8 cellular contexts compared by ENCODE assay signal in the genomic region with DNA sequence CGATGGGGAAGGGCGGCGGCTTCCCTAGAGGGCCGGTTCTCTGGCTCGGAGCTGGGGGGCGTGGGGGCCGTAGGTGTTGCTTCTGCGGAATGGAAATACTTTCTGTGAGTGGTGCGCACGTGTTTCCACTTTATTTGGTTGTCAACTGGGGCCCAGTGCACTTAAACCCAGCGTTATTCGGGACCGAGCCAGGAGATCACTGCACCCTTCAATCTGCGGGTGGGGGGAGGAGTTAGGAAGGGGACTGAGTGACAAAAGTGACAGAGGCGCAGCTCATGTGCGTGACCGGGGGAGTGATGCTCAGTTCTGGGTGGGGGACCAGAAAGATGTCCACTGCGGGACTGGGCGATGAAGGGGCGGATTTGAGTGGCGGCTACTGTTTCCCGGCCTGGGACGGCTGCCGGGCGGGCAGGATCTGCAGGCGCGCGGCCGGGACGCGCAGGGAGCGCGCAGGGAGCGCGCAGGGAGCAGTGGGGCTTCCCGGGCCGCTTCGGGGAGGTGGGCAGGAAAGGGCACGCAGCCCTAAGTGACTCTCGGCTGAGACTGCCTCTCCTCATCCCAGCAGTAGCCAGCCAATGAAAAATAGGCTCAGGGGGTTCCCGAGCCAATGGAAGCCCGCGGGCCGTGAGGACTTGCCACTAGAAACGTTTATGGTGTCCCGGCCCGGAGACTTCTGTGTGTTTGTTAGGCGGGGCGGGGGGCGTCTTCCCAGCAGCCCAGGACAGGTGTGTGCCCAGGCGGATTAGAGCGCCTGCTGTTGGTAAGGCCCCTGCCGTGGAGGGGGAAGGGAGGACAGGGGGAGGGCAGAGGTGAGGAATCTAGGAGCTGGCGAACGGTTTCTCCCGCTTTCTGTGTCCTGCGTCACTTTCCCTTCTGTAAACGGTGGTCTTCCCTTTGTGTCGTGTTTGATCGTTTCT. TPM values are rescaled to one million over a fixed set of nuclear protein-coding genes. Genes with fewer than 3 reads are reported as not detected.
DNase-seq lines count a peak whose midpoint lies in the region; ATAC-seq and TF ChIP-seq lines count a peak whose summit lies in the region.

No MANE protein-coding gene starts in this region.

- no peak overlapping the region for H3K14ac ChIP-seq in neuronal stem cell (ENCODE audit: low read length)

- CTCF ChIA-PET in PC-3 (lab: Charles Lee) = no interaction called here

- H2BK120ac ChIP-seq in neuronal stem cell (ENCODE audit: low read depth, low read length) = no peak overlapping the region

- H3F3A ChIP-seq in GM23338 (replicated peaks; ENCODE audit: low read depth) (no peaks in the 10 kb centered on the region), PC-3 (ENCODE audit: low read length, unreplicated experiment) (no peaks in the 10 kb centered on the region)

- no peak overlapping the region for H4K8ac ChIP-seq in neuronal stem cell (ENCODE audit: low read depth, low read length)

- H3K27ac ChIP-seq in GM23338 (ENCODE audit: low read depth) = peak overlapping the region; percentile 47; the same call in 1 of the 2 replicates
- H3K27ac ChIP-seq in PC-3 (ENCODE audit: low read length) = peak overlapping the region; percentile 10
- H3K27ac ChIP-seq in neuronal stem cell (replicated peaks; ENCODE audit: low read length) = no peak overlapping the region
- H3K27ac ChIP-seq in tibial artery = peak overlapping the region; percentile 8 to 18

- peak in 1 of 2 experiments; percentile 57; a peak in 2 of 4 replicates for TF ChIP-seq CTCF in GM23338 (conservative IDR thresholded peaks at IDR 0.05; ENCODE audit: low read depth in 2 of 2)
- peak; percentile 19; the same call in 1 of the 2 replicates for TF ChIP-seq CTCF in PC-3 (conservative IDR thresholded peaks at IDR 0.05; ENCODE audit: low read depth, low read length)
- TF ChIP-seq CTCF in tibial artery (IDR thresholded peaks at IDR 0.05) = no peak

- H3K23ac ChIP-seq in neuronal stem cell (ENCODE audit: low read depth, low read length, poor library complexity) = peak overlapping the region; percentile 69

- H3K79me2 ChIP-seq in GM23338 (replicated peaks; ENCODE audit: insufficient read depth) (no peaks in the 10 kb centered on the region), PC-3 (ENCODE audit: low read length) (no peaks in the 10 kb centered on the region)

- H3K4me3 ChIP-seq in GM23338 (peak overlapping the region; percentile 82), PC-3 (ENCODE audit: low read length) (peak overlapping the region; percentile 72), neuronal stem cell (ENCODE audit: low read length in 2 of 2) (peak overlapping the region; percentile 51 to 85), tibial artery (peak overlapping the region; percentile 49 to 56)

- no CpG with 5 or more reads among the region's 60 CpGs for WGBS in neuronal stem cell (ENCODE audit: extremely low coverage in 2 of 2, insufficient read length in 2 of 2, insufficient replicate concordance in 1 of 2), 2 donors

- BruUV-seq in PC-3 (replicated peaks; lab: Mats Ljungman, UMichigan) = no TSS peak

- H2BK15ac ChIP-seq in neuronal stem cell (ENCODE audit: low read length) = no peak overlapping the region

- peak overlapping the region; percentile 84 for H3K18ac ChIP-seq in neuronal stem cell (ENCODE audit: low read length)

- H3K79me1 ChIP-seq in neuronal stem cell (ENCODE audit: low read depth, low read length) = no peaks in the 10 kb centered on the region

- H3K27me3 Mint-ChIP-seq in GM23338 (ENCODE audit: insufficient read depth, low read depth, poor library complexity) = peaks cover 16% of the 10 kb centered on the region

- 0 out of 2 replicates have a peak overlapping the region, but pooled peaks have one; percentile 28 for H3K9ac ChIP-seq in PC-3 (ENCODE audit: low read length)
- H3K9ac ChIP-seq in neuronal stem cell (ENCODE audit: low read depth, low read length, poor library complexity) = peak overlapping the region; percentile 79

- no peak overlapping the region for H4K91ac ChIP-seq in neuronal stem cell (ENCODE audit: low read depth, low read length, poor library complexity)

- H3K27me3 ChIP-seq in GM23338 (ENCODE audit: insufficient read depth) = peaks cover 14% of the 10 kb centered on the region
- H3K27me3 ChIP-seq in PC-3 (ENCODE audit: low read length) = no peaks in the 10 kb centered on the region
- peaks cover 4 to 74% (median 24%) of the 10 kb centered on the region in 3 experiments for H3K27me3 ChIP-seq in neuronal stem cell (ENCODE audit: control insufficient read depth in 3 of 3, insufficient read depth in 3 of 3, low read depth in 1 of 3, low read length in 3 of 3)
- peaks cover 0 to 30% of the 10 kb centered on the region in 2 donors for H3K27me3 ChIP-seq in tibial artery

- peak overlapping the region; percentile 40 for H2AK5ac ChIP-seq in neuronal stem cell (ENCODE audit: low read depth, low read length)

- H3K9me3 Mint-ChIP-seq in GM23338 = no peaks in the 10 kb centered on the region; the same call in 2 of the 3 replicates

- H2BK5ac ChIP-seq in neuronal stem cell (ENCODE audit: low read length) = no peak overlapping the region

- H2BK12ac ChIP-seq in neuronal stem cell (ENCODE audit: low read length) = no peak overlapping the region

- H2AFZ ChIP-seq in GM23338 (peak overlapping the region; percentile 94), PC-3 (ENCODE audit: low read length) (peak overlapping the region; percentile 92), neuronal stem cell (ENCODE audit: low read length) (peak overlapping the region; percentile 93)

- ATAC-seq in GM23338 (peak; percentile 88), PC-3 (peak; percentile 77), HG02970 (IDR thresholded peaks at IDR 0.05; ENCODE audit: low FRiP score, unreplicated experiment) (no peak)

- peaks cover 17% of the 10 kb centered on the region for H3K4me1 Mint-ChIP-seq in GM23338

- POLR2A ChIA-PET in PC-3 (lab: Charles Lee; ENCODE audit: unreplicated experiment) = interaction anchor here (0.7 kb wide), 1 partner anchor 1007 kb away, joined by 4 read pairs; no protein-coding TSS in a partner anchor

- DNase-seq in 8988T (peak; percentile 69), GM23338 (ENCODE audit: low spot score) (peak; percentile 94), PC-3 (peak; percentile 63), foreskin melanocyte (peak; percentile 13), neuronal stem cell (ENCODE audit: low spot score) (peak; percentile 50), tibial artery (no peak)
- peak; percentile 31 for DNase-seq in activated effector memory CD4-positive, alpha-beta T cell treated with Interleukin-2 at 50 U/mL for 16 hours

- H3K4me3 Mint-ChIP-seq in GM23338 = peak overlapping the region; percentile 77

- H3K9me2 ChIP-seq in GM23338 (ENCODE audit: insufficient read depth) = no peaks in the 10 kb centered on the region
- no peaks in the 10 kb centered on the region for H3K9me2 ChIP-seq in PC-3 (replicated peaks; ENCODE audit: low read length)

- H3K4me2 ChIP-seq in GM23338 (peak overlapping the region; percentile 96), PC-3 (ENCODE audit: low read length) (peak overlapping the region; percentile 95), neuronal stem cell (ENCODE audit: insufficient read depth, low read length, poor library complexity, severe bottlenecking) (peak overlapping the region; percentile 97)

- intact Hi-C loops in PC-3 (cut with micrococcal nuclease) = loop anchor here (5.0 kb wide), 1 partner anchor 54 kb away; the partner anchor contains the start of gene KDM7A
- intact Hi-C loops in tibial artery (cut with DNase I; ENCODE audit: low total_unique reads) = no loop called here

- no peak overlapping the region for H3K27ac Mint-ChIP-seq in GM23338

- no peak overlapping the region for H3K4ac ChIP-seq in neuronal stem cell (ENCODE audit: low read length)

- no peaks in the 10 kb centered on the region for H4K20me1 ChIP-seq in GM23338 (replicated peaks; ENCODE audit: insufficient read depth)
- no peaks in the 10 kb centered on the region for H4K20me1 ChIP-seq in PC-3 (ENCODE audit: low read length)

- H3K36me3 Mint-ChIP-seq in GM23338 (ENCODE audit: low read depth) = no peaks in the 10 kb centered on the region

- no peaks in the 10 kb centered on the region for H3K9me3 ChIP-seq in PC-3 (ENCODE audit: low read length)
- no peaks in the 10 kb centered on the region for H3K9me3 ChIP-seq in neuronal stem cell (replicated peaks in 1 of 2; ENCODE audit: control insufficient read depth in 2 of 2, insufficient read depth in 1 of 2, low read depth in 1 of 2, low read length in 2 of 2)
- no peaks in the 10 kb centered on the region for H3K9me3 ChIP-seq in tibial artery

- H3K4me1 ChIP-seq in GM23338 (ENCODE audit: insufficient read depth) = peaks cover 13% of the 10 kb centered on the region
- H3K4me1 ChIP-seq in PC-3 (ENCODE audit: insufficient read depth, low read length) = peaks cover 9% of the 10 kb centered on the region
- peaks cover 6 to 10% of the 10 kb centered on the region in 2 donors for H3K4me1 ChIP-seq in neuronal stem cell (ENCODE audit: control insufficient read depth in 2 of 2, insufficient read depth in 1 of 2, low read depth in 1 of 2, low read length in 2 of 2)
- H3K4me1 ChIP-seq in tibial artery = peaks cover 0 to 26% (median 21%) of the 10 kb centered on the region in 4 donors

- H3K36me3 ChIP-seq in GM23338 (ENCODE audit: insufficient read depth) = no peaks in the 10 kb centered on the region
- no peaks in the 10 kb centered on the region for H3K36me3 ChIP-seq in PC-3 (ENCODE audit: low read depth, low read length)
- H3K36me3 ChIP-seq in neuronal stem cell (replicated peaks in 1 of 2; ENCODE audit: control insufficient read depth in 2 of 2, insufficient read depth in 2 of 2, low read length in 2 of 2) = no peaks in the 10 kb centered on the region
- no peaks in the 10 kb centered on the region for H3K36me3 ChIP-seq in tibial artery

TF ChIP-seq in GM23338, 12 proteins besides CTCF, POLR2A, EP300 and RAD21:
- no peak for TF ChIP-seq ZNF114 (CRISPR knock-in tag; IDR thresholded peaks at IDR 0.05)
- TF ChIP-seq POLR2AphosphoS5 (IDR thresholded peaks at IDR 0.05; ENCODE audit: low read depth) = peak; percentile 46; the same call in 1 of the 2 replicates

RNA-seq across cellular contexts. Expression of gene KDM7A, which starts 54.3 kb away (rescaled TPM):
- total RNA-seq in GM23338 (2014; rRNA removed; shearing (Covaris generic)) = 9.4 and 10.8 TPM in 2 replicates
- polyA plus RNA-seq in GM23338 (2016; fragmentation: Nextera tagmentation; extraction: Ambion mirVana) = 2.0 and 2.3 TPM in 2 replicates
- 2.8 and 3.2 TPM in 2 replicates for total RNA-seq in PC-3 (2014; rRNA removed)
- 5.3 TPM for polyA plus RNA-seq in neuronal stem cell (2013, experiment 1 of 2)
- polyA plus RNA-seq in neuronal stem cell (2013, experiment 2 of 2) = 5.1 TPM

Comparison
In these comparisons a context has a peak if more than half of its experiments do, and no peak if none do; other contexts are left out.
1. DNase-seq: peak in 8988T (single experiment), GM23338 (single experiment), PC-3 (single experiment), activated effector memory CD4-positive, alpha-beta T cell treated with Interleukin-2 at 50 U/mL for 16 hours (single experiment), foreskin melanocyte (single experiment) and neuronal stem cell (single experiment); none in tibial artery (0 of 2).
2. Peak in every context shown above with its lines, with median percentiles within 50 percentile points of each other: H2AFZ ChIP-seq, H3K4me2 ChIP-seq and H3K4me3 ChIP-seq.